9 cellular contexts compared by ENCODE assay signal in genomic region chr16:67936876-67937605, GRCh38. TPM values are rescaled to one million over a fixed set of nuclear protein-coding genes. Genes with fewer than 3 reads are reported as not detected.
DNase-seq lines count a peak whose midpoint lies in the region; ATAC-seq and TF ChIP-seq lines count a peak whose summit lies in the region.
"Had no signal": no experiment of that assay in that cellular context is flagged by ENCODE, and none has a peak within 500 bp of the region (broad histone marks: within the 10 kb centered on the region; RNA-seq: fewer than 3 reads in every experiment).

No MANE protein-coding gene starts in this region.

- H3K4me1 Mint-ChIP-seq in naive thymus-derived CD8-positive, alpha-beta T cell: peaks cover 31 to 57% (median 53%) of the 10 kb centered on the region in 4 donors

- peak overlapping the region; percentile 99 to 100 (median 100) for H3K4me3 Mint-ChIP-seq in naive thymus-derived CD8-positive, alpha-beta T cell

- no peak for DNase-seq in AG10803 (ENCODE audit: low read depth)
- peak in 9 of 10 donors; percentile 69 to 90 (median 76) for DNase-seq in naive thymus-derived CD8-positive, alpha-beta T cell
- DNase-seq in thyroid gland: peak in 1 of 2 donors; percentile 66
- no peak for DNase-seq in NCI-H146 (lab: John Stamatoyannopoulos, UW)

- H3K9me3 ChIP-seq in duodenal mucosa (ENCODE audit: control insufficient read depth in 1 of 2, low read length in 2 of 2): no peaks in the 10 kb centered on the region
- H3K9me3 ChIP-seq in thyroid gland: no peaks in the 10 kb centered on the region

- H3K4me3 ChIP-seq in AG10803 (ENCODE audit: low read length): peak overlapping the region; percentile 98
- peak overlapping the region; percentile 91 to 98 for H3K4me3 ChIP-seq in duodenal mucosa (ENCODE audit: low read depth in 1 of 2, low read length in 2 of 2)
- H3K4me3 ChIP-seq in thyroid gland (replicated peaks in 1 of 3): peak overlapping the region; percentile 77 to 97 (median 92)

- no peak for TF ChIP-seq CTCF in AG10803 (conservative IDR thresholded peaks at IDR 0.05; ENCODE audit: low read length)
- no peak for TF ChIP-seq CTCF in VCaP (conservative IDR thresholded peaks at IDR 0.05)
- no peak for TF ChIP-seq CTCF in thyroid gland (IDR thresholded peaks at IDR 0.05)

- H3K9me3 Mint-ChIP-seq in naive thymus-derived CD8-positive, alpha-beta T cell: no peaks in the 10 kb centered on the region

- H3K27me3 ChIP-seq in duodenal mucosa (ENCODE audit: control insufficient read depth in 1 of 2, insufficient read depth in 2 of 2, low read length in 2 of 2): no peaks in the 10 kb centered on the region
- no peaks in the 10 kb centered on the region for H3K27me3 ChIP-seq in thyroid gland

- no peaks in the 10 kb centered on the region for H3K27me3 Mint-ChIP-seq in naive thymus-derived CD8-positive, alpha-beta T cell

- peaks cover 20 to 23% of the 10 kb centered on the region in 2 donors for H3K36me3 ChIP-seq in duodenal mucosa (ENCODE audit: control insufficient read depth in 1 of 2, insufficient read depth in 2 of 2, low read length in 2 of 2)
- no peaks in the 10 kb centered on the region for H3K36me3 ChIP-seq in thyroid gland

- H3K27ac ChIP-seq in VCaP (peak overlapping the region; percentile 85), duodenal mucosa (ENCODE audit: low read depth, low read length) (peak overlapping the region; percentile 74), thyroid gland (peak overlapping the region; percentile 81 to 95 (median 86))

- no peak for TF ChIP-seq POLR2A in thyroid gland (IDR thresholded peaks at IDR 0.05)

- H3K27ac Mint-ChIP-seq in naive thymus-derived CD8-positive, alpha-beta T cell: peak overlapping the region; percentile 93 to 99 (median 98)

- H3K36me3 Mint-ChIP-seq in naive thymus-derived CD8-positive, alpha-beta T cell: peaks cover 4 to 32% (median 5%) of the 10 kb centered on the region in 3 donors

- H3K4me1 ChIP-seq in duodenal mucosa (ENCODE audit: control insufficient read depth in 1 of 2, insufficient read depth in 2 of 2, low read length in 2 of 2) (peaks cover 15 to 30% of the 10 kb centered on the region in 2 donors), thyroid gland (peaks cover 7 to 15% of the 10 kb centered on the region in 2 donors)

- 46 to 48% methylated on average over 6 of the region's 6 CpGs for whole genome bisulfite sequencing in thyroid gland, 2 donors

- peak overlapping the region; percentile 89 to 99 for H3K9ac ChIP-seq in duodenal mucosa (ENCODE audit: low read depth in 1 of 2, low read length in 2 of 2)

- POLR2A ChIA-PET in naive thymus-derived CD8-positive, alpha-beta T cell (lab: Charles Lee): interaction anchor here (0.6 to 3.5 kb wide), 32 partner anchors 9 to 456 kb away, joined by 3 to 34 read pairs (median 6); partner anchors contain the start of genes ATP6V0D1, CTCF, DPEP2 and EDC4

- intact Hi-C loops in thyroid gland (cut with DNase I): loop anchor here (10.0 kb wide), 1 partner anchor 272 kb away; the partner anchor contains the start of genes ACD, C16orf86, ENKD1 and PARD6A

- ATAC-seq in GM18873 (IDR thresholded peaks at IDR 0.05; ENCODE audit: low FRiP score, unreplicated experiment) (peak; percentile 42), HG03432 (IDR thresholded peaks at IDR 0.05; ENCODE audit: unreplicated experiment) (peak; percentile 58)
- ATAC-seq in naive thymus-derived CD8-positive, alpha-beta T cell: peak; percentile 54 to 56

RNA-seq across cellular contexts. Expression of gene PSMB10, which starts 0.4 kb away (rescaled TPM):
- 100 to 1,000 TPM; 127 to 138 TPM for total RNA-seq in naive thymus-derived CD8-positive, alpha-beta T cell
- 100 to 1,000 TPM; 450 to 514 (median 493) TPM for polyA plus RNA-seq in naive thymus-derived CD8-positive, alpha-beta T cell
- total RNA-seq in thyroid gland: 10 to 100 TPM; 22.9 to 39.7 (median 32.5) TPM

RNA-seq across cellular contexts. Expression of gene CTRL, which starts 5.4 kb away (rescaled TPM):
- 10 to 100 TPM; 10.5 to 12.6 TPM for total RNA-seq in naive thymus-derived CD8-positive, alpha-beta T cell
- 1 to 10 TPM; 2.2 to 2.8 (median 2.8) TPM for polyA plus RNA-seq in naive thymus-derived CD8-positive, alpha-beta T cell
- total RNA-seq in thyroid gland: under 1 TPM in 2 of 4 donors, not detected in 2; 0.34 to 0.94 TPM

RNA-seq across cellular contexts. Expression of gene LCAT, which starts 6.9 kb away (rescaled TPM):
- total RNA-seq in naive thymus-derived CD8-positive, alpha-beta T cell: 10 to 100 TPM; 14.1 to 14.7 TPM
- polyA plus RNA-seq in naive thymus-derived CD8-positive, alpha-beta T cell: under 1 TPM; 0.52 to 0.84 (median 0.80) TPM
- 10 to 100 TPM in 3 of 4 donors, 1 to 10 TPM in 1; 9.9 to 16.4 (median 13.4) TPM for total RNA-seq in thyroid gland

RNA-seq across cellular contexts. Expression of gene SLC12A4, which starts 31.4 kb away (rescaled TPM):
- total RNA-seq in naive thymus-derived CD8-positive, alpha-beta T cell: 10 to 100 TPM; 35.8 to 36.4 TPM
- 1 to 10 TPM; 3.0 to 5.6 (median 5.2) TPM for polyA plus RNA-seq in naive thymus-derived CD8-positive, alpha-beta T cell
- total RNA-seq in thyroid gland: 10 to 100 TPM; 47.0 to 65.1 (median 51.7) TPM

RNA-seq across cellular contexts. Expression of gene DPEP3, which starts 43.3 kb away (rescaled TPM):
- 1 to 10 TPM; 2.9 to 3.1 TPM for total RNA-seq in naive thymus-derived CD8-positive, alpha-beta T cell
- 1 to 10 TPM in 2 of 3 donors, under 1 TPM in 1; 0.50 to 1.5 (median 1.1) TPM for polyA plus RNA-seq in naive thymus-derived CD8-positive, alpha-beta T cell
- under 1 TPM in 2 of 4 donors, not detected in 2; 0.11 to 0.40 TPM for total RNA-seq in thyroid gland
- total RNA-seq: LHCN-M2 had no signal

Comparison
In these comparisons a context has a peak if more than half of its experiments do, and no peak if none do; other contexts are left out.
1. DNase-seq: peak in naive thymus-derived CD8-positive, alpha-beta T cell (9 of 10); none in AG10803 (single experiment) and NCI-H146 (single experiment).
2. RNA of gene CTRL, which starts 5.4 kb away (total RNA-seq): 10.5 to 12.6 TPM in naive thymus-derived CD8-positive, alpha-beta T cell; 0.34 to 0.94 TPM in thyroid gland; every median in the first group is over 4 times any median in the second.
3. Peak in every context shown above with its lines, with median percentiles within 50 percentile points of each other: H3K4me3 ChIP-seq, ATAC-seq and H3K27ac ChIP-seq.